8 cellular contexts compared by ENCODE assay signal in genomic region chr19:2976609-2977000, GRCh38. TPM values are rescaled to one million over a fixed set of nuclear protein-coding genes. Genes with fewer than 3 reads are reported as not detected.
DNase-seq lines count a peak whose midpoint lies in the region; ATAC-seq and TF ChIP-seq lines count a peak whose summit lies in the region.

No MANE protein-coding gene starts in this region.

- H3K9ac ChIP-seq in OCI-LY1 (ENCODE audit: low read length), result no peak overlapping the region

- H3K36me3 ChIP-seq in OCI-LY1 (ENCODE audit: insufficient read depth, low read length) (no peaks in the 10 kb centered on the region), prostate gland (no peaks in the 10 kb centered on the region)

- TF ChIP-seq CTCF in OCI-LY1 (IDR thresholded peaks at IDR 0.05; ENCODE audit: low read length), result no peak
- no peak for TF ChIP-seq CTCF in epithelial cell of esophagus (IDR thresholded peaks at IDR 0.05; ENCODE audit: insufficient read depth, low read depth, low read length, missing control alignments)
- no peak for TF ChIP-seq CTCF in prostate gland (IDR thresholded peaks at IDR 0.05)

- H3K4me2 ChIP-seq in OCI-LY1 (ENCODE audit: low read length), result peak overlapping the region; percentile 45; the same call in 1 of the 2 replicates

- DNase-seq in G401 (ENCODE audit: low spot score), result peak; percentile 39
- DNase-seq in epithelial cell of esophagus (ENCODE audit: low read depth), result no peak
- DNase-seq in prostate gland (ENCODE audit: low spot score), result no peak
- DNase-seq in stimulated activated CD4-positive, alpha-beta T cell treated with anti-CD3 and anti-CD28 coated beads, Interleukin-2, amount 100 ng/mL, for 24 hours, result no peak
- DNase-seq in LoVo (ENCODE audit: low spot score), result no peak

- TF ChIP-seq POLR2A in prostate gland (IDR thresholded peaks at IDR 0.05), result no peak

- no peaks in the 10 kb centered on the region for H3K79me2 ChIP-seq in OCI-LY1 (ENCODE audit: insufficient read depth, low read length)

- H3K27me3 ChIP-seq in OCI-LY1 (ENCODE audit: insufficient read depth, low read length), result no peaks in the 10 kb centered on the region
- no peaks in the 10 kb centered on the region for H3K27me3 ChIP-seq in prostate gland (replicated peaks; ENCODE audit: insufficient read depth)

- no peaks in the 10 kb centered on the region for H3K9me2 ChIP-seq in OCI-LY1 (ENCODE audit: low read depth, low read length)

- H3K4me3 ChIP-seq in OCI-LY1 (ENCODE audit: low read depth, low read length, poor library complexity, severe bottlenecking) (no peak overlapping the region), epithelial cell of esophagus (ENCODE audit: low read length) (peak overlapping the region; percentile 52), prostate gland (peak overlapping the region; percentile 29 to 35)

- no peaks in the 10 kb centered on the region for H3K9me3 ChIP-seq in OCI-LY1 (ENCODE audit: low read length)
- H3K9me3 ChIP-seq in prostate gland, result no peaks in the 10 kb centered on the region

- in situ Hi-C loops in G401 (cut with HindIII; ENCODE audit: low sequenced_read_pairs), result no loop called here

- H2AFZ ChIP-seq in OCI-LY1 (ENCODE audit: low read length), result no peak overlapping the region

- ATAC-seq in GM21515 (IDR thresholded peaks at IDR 0.05; ENCODE audit: unreplicated experiment) (no peak), HG03439 (IDR thresholded peaks at IDR 0.05; ENCODE audit: unreplicated experiment) (no peak)

- no peaks in the 10 kb centered on the region for H4K20me1 ChIP-seq in OCI-LY1 (ENCODE audit: insufficient read depth, low read length)

- intact Hi-C loops in prostate gland (cut with DNase I), result loop anchor here (5.0 kb wide), 1 partner anchor 86 kb away; the partner anchor contains the start of gene TLE5

- H3K4me1 ChIP-seq in OCI-LY1 (ENCODE audit: insufficient read depth, low read length, severe bottlenecking) (no peaks in the 10 kb centered on the region), prostate gland (replicated peaks) (peaks cover 8% of the 10 kb centered on the region)

- 10% methylated on average over 15 of the region's 15 CpGs for WGBS in prostate gland

- H3F3A ChIP-seq in OCI-LY1 (ENCODE audit: insufficient read depth, low read length), result no peaks in the 10 kb centered on the region

- no peak overlapping the region for H3K27ac ChIP-seq in OCI-LY1 (ENCODE audit: low read depth, low read length, poor library complexity, severe bottlenecking)
- no peak overlapping the region for H3K27ac ChIP-seq in prostate gland

RNA-seq across cellular contexts. Expression of gene TLE6, which starts 0.8 kb away (rescaled TPM):
- 2.7 and 10.4 TPM in 2 replicates for total RNA-seq in G401 (2014; rRNA removed; shearing (Covaris generic))
- total RNA-seq in prostate gland, result 1 to 10 TPM; 5.9 to 9.0 TPM

RNA-seq across cellular contexts. Expression of gene ZNF77, which starts 31.8 kb away (rescaled TPM):
- total RNA-seq in G401 (2014; rRNA removed; shearing (Covaris generic)), result 6.5 and 7.1 TPM in 2 replicates
- 1 to 10 TPM; 2.8 to 6.6 TPM for total RNA-seq in prostate gland

RNA-seq across cellular contexts. Expression of gene TLE2, which starts 52.5 kb away (rescaled TPM):
- total RNA-seq in G401 (2014; rRNA removed; shearing (Covaris generic)), result 10.2 and 11.7 TPM in 2 replicates
- 10 to 100 TPM; 61.9 to 82.1 TPM for total RNA-seq in prostate gland
